In the genomic region with DNA sequence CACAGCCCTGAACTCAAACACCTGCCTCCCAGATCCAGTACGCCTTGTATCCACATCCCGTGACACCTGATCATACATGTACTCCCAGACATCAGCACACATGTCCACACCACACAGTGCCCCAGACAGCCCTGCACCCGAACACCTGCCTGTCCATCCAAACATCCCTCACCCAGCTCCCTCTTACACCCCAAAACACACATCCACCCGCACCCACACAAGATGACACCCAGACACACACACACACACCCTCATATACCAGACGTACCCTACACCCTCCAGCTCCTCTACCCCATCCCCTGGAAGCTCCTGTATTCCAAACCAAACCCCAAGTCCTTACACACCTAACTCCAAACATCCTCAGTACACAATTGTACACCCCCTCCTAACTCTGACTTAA, we compare ENCODE assay signal across 1 cellular context.
A peak's percentile ranks its signal among the peaks of the same experiment; 100 is the strongest.
TF ChIP-seq lines count a peak whose summit lies in the region.

No MANE protein-coding gene starts in this region.

TF ChIP-seq in K562, 482 proteins besides CTCF, POLR2A, EP300 and RAD21:
- TF ChIP-seq EHMT2 (IDR thresholded peaks at IDR 0.05) (0 out of 2 replicates have a peak, but pooled peaks have one; percentile 27), SUPT5H (IDR thresholded peaks at IDR 0.05) (peak; percentile 49; the same call in 1 of the 2 replicates), OTX1 (CRISPR knock-in tag; IDR thresholded peaks at IDR 0.05) (0 out of 2 replicates have a peak, but pooled peaks have one; percentile 17), ZNF124 (CRISPR knock-in tag; IDR thresholded peaks at IDR 0.05) (no peak), HDGF (IDR thresholded peaks at IDR 0.05) (0 out of 2 replicates have a peak, but pooled peaks have one; percentile 56), HMG20B (CRISPR knock-in tag; IDR thresholded peaks at IDR 0.05) (no peak), ELF4 (CRISPR knock-in tag; IDR thresholded peaks at IDR 0.05) (peak; percentile 66; the same call in 1 of the 2 replicates)
- TF ChIP-seq, protein P1, sequence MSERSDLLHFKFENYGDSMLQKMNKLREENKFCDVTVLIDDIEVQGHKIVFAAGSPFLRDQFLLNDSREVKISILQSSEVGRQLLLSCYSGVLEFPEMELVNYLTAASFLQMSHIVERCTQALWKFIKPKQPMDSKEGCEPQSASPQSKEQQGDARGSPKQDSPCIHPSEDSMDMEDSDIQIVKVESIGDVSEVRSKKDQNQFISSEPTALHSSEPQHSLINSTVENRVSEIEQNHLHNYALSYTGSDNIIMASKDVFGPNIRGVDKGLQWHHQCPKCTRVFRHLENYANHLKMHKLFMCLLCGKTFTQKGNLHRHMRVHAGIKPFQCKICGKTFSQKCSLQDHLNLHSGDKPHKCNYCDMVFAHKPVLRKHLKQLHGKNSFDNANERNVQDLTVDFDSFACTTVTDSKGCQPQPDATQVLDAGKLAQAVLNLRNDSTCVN (CRISPR knock-in tag; IDR thresholded peaks at IDR 0.05): 0 out of 2 replicates have a peak, but pooled peaks have one; percentile 65
- TF ChIP-seq, protein P2, sequence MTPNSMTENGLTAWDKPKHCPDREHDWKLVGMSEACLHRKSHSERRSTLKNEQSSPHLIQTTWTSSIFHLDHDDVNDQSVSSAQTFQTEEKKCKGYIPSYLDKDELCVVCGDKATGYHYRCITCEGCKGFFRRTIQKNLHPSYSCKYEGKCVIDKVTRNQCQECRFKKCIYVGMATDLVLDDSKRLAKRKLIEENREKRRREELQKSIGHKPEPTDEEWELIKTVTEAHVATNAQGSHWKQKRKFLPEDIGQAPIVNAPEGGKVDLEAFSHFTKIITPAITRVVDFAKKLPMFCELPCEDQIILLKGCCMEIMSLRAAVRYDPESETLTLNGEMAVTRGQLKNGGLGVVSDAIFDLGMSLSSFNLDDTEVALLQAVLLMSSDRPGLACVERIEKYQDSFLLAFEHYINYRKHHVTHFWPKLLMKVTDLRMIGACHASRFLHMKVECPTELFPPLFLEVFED (CRISPR knock-in tag; conservative IDR thresholded peaks at IDR 0.05): 0 out of 2 replicates have a peak, but pooled peaks have one; percentile 53
- TF ChIP-seq, protein P3, sequence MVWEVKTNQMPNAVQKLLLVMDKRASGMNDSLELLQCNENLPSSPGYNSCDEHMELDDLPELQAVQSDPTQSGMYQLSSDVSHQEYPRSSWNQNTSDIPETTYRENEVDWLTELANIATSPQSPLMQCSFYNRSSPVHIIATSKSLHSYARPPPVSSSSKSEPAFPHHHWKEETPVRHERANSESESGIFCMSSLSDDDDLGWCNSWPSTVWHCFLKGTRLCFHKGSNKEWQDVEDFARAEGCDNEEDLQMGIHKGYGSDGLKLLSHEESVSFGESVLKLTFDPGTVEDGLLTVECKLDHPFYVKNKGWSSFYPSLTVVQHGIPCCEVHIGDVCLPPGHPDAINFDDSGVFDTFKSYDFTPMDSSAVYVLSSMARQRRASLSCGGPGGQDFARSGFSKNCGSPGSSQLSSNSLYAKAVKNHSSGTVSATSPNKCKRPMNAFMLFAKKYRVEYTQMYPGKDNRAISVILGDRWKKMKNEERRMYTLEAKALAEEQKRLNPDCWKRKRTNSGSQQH (CRISPR knock-in tag; IDR thresholded peaks at IDR 0.05): peak; percentile 91
